In the genomic region with DNA sequence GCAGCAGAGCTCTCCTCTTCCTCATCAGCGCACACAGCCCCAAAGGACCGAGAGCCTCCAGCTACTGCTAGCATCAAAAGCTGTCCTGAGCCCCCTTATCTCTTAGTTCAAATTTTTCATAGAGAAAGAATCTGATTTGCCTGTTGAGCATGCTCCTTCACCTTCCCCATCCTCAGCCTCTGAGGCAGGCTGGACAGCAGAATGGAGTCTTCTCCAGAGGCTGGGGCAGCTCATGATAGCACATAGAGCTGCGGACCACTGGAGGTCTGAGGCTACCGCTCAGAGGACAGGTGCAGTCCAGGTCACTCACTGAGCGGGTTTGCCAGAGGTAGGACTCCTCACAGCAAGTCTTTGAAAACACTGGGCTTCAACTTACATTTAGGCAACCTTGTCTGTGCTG, we compare ENCODE assay signal across 24 cellular contexts.
DNase-seq lines count a peak whose midpoint lies in the region; ATAC-seq and TF ChIP-seq lines count a peak whose summit lies in the region.
"Had no signal": no experiment of that assay in that cellular context is flagged by ENCODE, and none has a peak within 500 bp of the region (broad histone marks: within the 10 kb centered on the region; RNA-seq: fewer than 3 reads in every experiment).

No MANE protein-coding gene starts in this region.

- DNase-seq in right atrium auricular region (ENCODE audit: low spot score) (peak; percentile 54), right cardiac atrium (no peak), islet precursor cell (peak; percentile 26), neuronal stem cell (ENCODE audit: low spot score) (no peak), stomach (peak; percentile 4), foreskin melanocyte (no peak)
- DNase-seq: 8988T; ACHN; BE2C; C1 segment of cervical spinal cord; CD4-positive, alpha-beta memory T cell; CD4-positive, CD25-positive, alpha-beta regulatory T cell; CD8-positive, alpha-beta memory T cell; COR-L47; DMS 273 treated with DMSO at 0.1 percent for 48 hours; DMS153; DMS53; DMS79; DND-41; EL; GDM1 had no signal

- H3K4me1 ChIP-seq in right atrium auricular region (no peaks in the 10 kb centered on the region), right cardiac atrium (ENCODE audit: control insufficient read depth, insufficient read depth, low read length) (peaks cover 2% of the 10 kb centered on the region), neuronal stem cell (ENCODE audit: control insufficient read depth in 2 of 2, insufficient read depth in 1 of 2, low read depth in 1 of 2, low read length in 2 of 2) (no peaks in the 10 kb centered on the region), stomach (no peaks in the 10 kb centered on the region)
- H3K4me1 ChIP-seq: BE2C had no signal

- no peak overlapping the region for H2BK15ac ChIP-seq in neuronal stem cell (ENCODE audit: low read length)

- H3K27me3 ChIP-seq in right atrium auricular region (no peaks in the 10 kb centered on the region), right cardiac atrium (ENCODE audit: control insufficient read depth, insufficient read depth) (no peaks in the 10 kb centered on the region), neuronal stem cell (ENCODE audit: control insufficient read depth in 3 of 3, insufficient read depth in 3 of 3, low read depth in 1 of 3, low read length in 3 of 3) (peaks cover 0 to 3% (median 0%) of the 10 kb centered on the region in 3 experiments), stomach (no peaks in the 10 kb centered on the region)
- H3K27me3 ChIP-seq: BE2C, BLaER1 had no signal

- H3K23ac ChIP-seq in neuronal stem cell (ENCODE audit: low read depth, low read length, poor library complexity) = no peak overlapping the region

- no peak for TF ChIP-seq CTCF in right atrium auricular region (IDR thresholded peaks at IDR 0.05)
- TF ChIP-seq CTCF in stomach (IDR thresholded peaks at IDR 0.05) = no peak

- H3K14ac ChIP-seq in neuronal stem cell (ENCODE audit: low read length) = no peak overlapping the region

- H3K36me3 ChIP-seq in right atrium auricular region = no peaks in the 10 kb centered on the region
- no peaks in the 10 kb centered on the region for H3K36me3 ChIP-seq in neuronal stem cell (replicated peaks in 1 of 2; ENCODE audit: control insufficient read depth in 2 of 2, insufficient read depth in 2 of 2, low read length in 2 of 2)
- H3K36me3 ChIP-seq in stomach = no peaks in the 10 kb centered on the region
- H3K36me3 ChIP-seq: BE2C, BLaER1 had no signal

- H4K8ac ChIP-seq in neuronal stem cell (ENCODE audit: low read depth, low read length) = no peak overlapping the region

- H2BK12ac ChIP-seq in neuronal stem cell (ENCODE audit: low read length) = no peak overlapping the region

- ATAC-seq in right cardiac atrium = no peak
- ATAC-seq in GM21390 (IDR thresholded peaks at IDR 0.05; ENCODE audit: unreplicated experiment) = no peak
- ATAC-seq: GM12878 had no signal

- no peak for TF ChIP-seq POLR2A in stomach (IDR thresholded peaks at IDR 0.05)

- H3K4me3 ChIP-seq in right atrium auricular region (no peak overlapping the region), right cardiac atrium (ENCODE audit: low read length) (no peak overlapping the region), neuronal stem cell (ENCODE audit: low read length in 2 of 2) (no peak overlapping the region), stomach (no peak overlapping the region)
- H3K4me3 ChIP-seq: BLaER1, GM12878 had no signal

- TF ChIP-seq EP300 in stomach (IDR thresholded peaks at IDR 0.05) = no peak

- no peak overlapping the region for H3K4me2 ChIP-seq in neuronal stem cell (ENCODE audit: insufficient read depth, low read length, poor library complexity, severe bottlenecking)
- H3K4me2 ChIP-seq: BLaER1 had no signal

- H2BK5ac ChIP-seq in neuronal stem cell (ENCODE audit: low read length) = no peak overlapping the region

- no peak overlapping the region for H4K91ac ChIP-seq in neuronal stem cell (ENCODE audit: low read depth, low read length, poor library complexity)

- H3K9ac ChIP-seq in neuronal stem cell (ENCODE audit: low read depth, low read length, poor library complexity) = no peak overlapping the region
- H3K9ac ChIP-seq: BLaER1 had no signal

- peak overlapping the region; percentile 68 for H3K18ac ChIP-seq in neuronal stem cell (ENCODE audit: low read length)

- no peaks in the 10 kb centered on the region for H3K79me1 ChIP-seq in neuronal stem cell (ENCODE audit: low read depth, low read length)

- intact Hi-C loops in right cardiac atrium (cut with DNase I) (no loop called here), stomach (cut with DNase I; ENCODE audit: low total_unique reads) (no loop called here)

- H3K27ac ChIP-seq in right atrium auricular region (no peak overlapping the region), right cardiac atrium (ENCODE audit: low read length) (no peak overlapping the region), neuronal stem cell (replicated peaks; ENCODE audit: low read length) (no peak overlapping the region), stomach (no peak overlapping the region)
- H3K27ac ChIP-seq: BLaER1 had no signal

- H2BK120ac ChIP-seq in neuronal stem cell (ENCODE audit: low read depth, low read length) = no peak overlapping the region

- H2AFZ ChIP-seq in neuronal stem cell (ENCODE audit: low read length) = no peak overlapping the region

- no peak overlapping the region for H2AK5ac ChIP-seq in neuronal stem cell (ENCODE audit: low read depth, low read length)

- no peak overlapping the region for H3K4ac ChIP-seq in neuronal stem cell (ENCODE audit: low read length)

- 95% methylated on average over 5 of the region's 5 CpGs for WGBS in right cardiac atrium
- WGBS in neuronal stem cell (ENCODE audit: extremely low coverage in 2 of 2, insufficient read length in 2 of 2, insufficient replicate concordance in 1 of 2), 2 donors = no CpG with 5 or more reads among the region's 5 CpGs
- 87 to 95% (median 90%) methylated on average over 4 to 5 of the region's 5 CpGs for WGBS in stomach, 5 donors

- H3K9me3 ChIP-seq in right atrium auricular region = no peaks in the 10 kb centered on the region
- H3K9me3 ChIP-seq in right cardiac atrium (ENCODE audit: control insufficient read depth, low read length) = no peaks in the 10 kb centered on the region
- no peaks in the 10 kb centered on the region for H3K9me3 ChIP-seq in neuronal stem cell (replicated peaks in 1 of 2; ENCODE audit: control insufficient read depth in 2 of 2, insufficient read depth in 1 of 2, low read depth in 1 of 2, low read length in 2 of 2)
- no peaks in the 10 kb centered on the region for H3K9me3 ChIP-seq in stomach
- H3K9me3 ChIP-seq: BE2C, BLaER1 had no signal

Comparison
In these comparisons a context has a peak if more than half of its experiments do, and no peak if none do; other contexts are left out.
1. DNase-seq: peak in right atrium auricular region (single experiment), islet precursor cell (single experiment) and stomach (single experiment); none in right cardiac atrium (0 of 3), neuronal stem cell (single experiment) and foreskin melanocyte (single experiment).